Comparison of ENCODE assay signal across 16 cellular contexts in genomic region chr15:77625376-77625775, GRCh38. TPM values are rescaled to one million over a fixed set of nuclear protein-coding genes. Genes with fewer than 3 reads are reported as not detected.
A peak's percentile ranks its signal among the peaks of the same experiment; 100 is the strongest.
DNase-seq lines count a peak whose midpoint lies in the region; ATAC-seq, FAIRE-seq and TF ChIP-seq lines count a peak whose summit lies in the region.
"Had no signal": no experiment of that assay in that cellular context is flagged by ENCODE, and none has a peak within 500 bp of the region (broad histone marks: within the 10 kb centered on the region; RNA-seq: fewer than 3 reads in every experiment).

No MANE protein-coding gene starts in this region.

- H3K27ac ChIP-seq in HepG2 (ENCODE audit: extremely low read length, insufficient read depth, low read length): no peak overlapping the region
- no peak overlapping the region for H3K27ac ChIP-seq in right lobe of liver
- no peak overlapping the region for H3K27ac ChIP-seq in HEK293 (ENCODE audit: extremely low read depth, low read depth, low read length)
- H3K27ac ChIP-seq: A549 had no signal

- H3K4me1 ChIP-seq in HepG2 (ENCODE audit: insufficient read depth, low read length) (peaks cover 30% of the 10 kb centered on the region), right lobe of liver (no peaks in the 10 kb centered on the region), HEK293 (ENCODE audit: control insufficient read depth, insufficient read depth, low read length) (peaks cover 11% of the 10 kb centered on the region)

- CTCF ChIA-PET in HepG2 (lab: Yijun Ruan, JAX; ENCODE audit: low intra/inter-chr PET ratio, low total read pairs) (no interaction called here), HEK293 (lab: Yijun Ruan, JAX) (interaction anchor here (0.6 to 7.7 kb wide), 7 partner anchors 8 to 549 kb away, joined by 3 to 77 read pairs (median 5); partner anchors contain the start of gene LINGO1)

- H4K20me1 ChIP-seq in HepG2 (ENCODE audit: insufficient read depth, low read length): no peaks in the 10 kb centered on the region

- intact Hi-C loops in HepG2 (cut with micrococcal nuclease; ENCODE audit: unreplicated experiment): no loop called here
- intact Hi-C loops in right lobe of liver (cut with DNase I): no loop called here

- H3K4me3 Mint-ChIP-seq in brain: no peak overlapping the region
- H3K4me3 Mint-ChIP-seq: CD8-positive, alpha-beta memory T cell had no signal

- no peak overlapping the region for H3K9ac ChIP-seq in HepG2 (ENCODE audit: insufficient read depth, low read depth, low read length)

- no peaks in the 10 kb centered on the region for H3K36me3 ChIP-seq in HepG2 (replicated peaks in 1 of 2; ENCODE audit: control insufficient read depth in 1 of 2, insufficient read depth in 2 of 2, low read length in 2 of 2)
- no peaks in the 10 kb centered on the region for H3K36me3 ChIP-seq in right lobe of liver
- H3K36me3 ChIP-seq in HEK293 (ENCODE audit: control insufficient read depth in 2 of 2, insufficient read depth in 1 of 2, low read length in 2 of 2): no peaks in the 10 kb centered on the region

- no peaks in the 10 kb centered on the region for H3K79me2 ChIP-seq in HepG2 (ENCODE audit: insufficient read depth, low read length)

- no peak overlapping the region for H2AFZ ChIP-seq in HepG2 (ENCODE audit: low read length)

- no peak for TF ChIP-seq RAD21 in HepG2 (CRISPR knock-in tag; IDR thresholded peaks at IDR 0.05)

- no peak for DNase-seq in HepG2 (ENCODE audit: low spot score)
- no peak for DNase-seq in right lobe of liver
- DNase-seq in D721Med (ENCODE audit: insufficient read length, low spot score): no peak
- DNase-seq: Caco-2; CD8-positive, alpha-beta memory T cell; DMS79; GOT3; HCEC 1CT; IMR-90; KG1 had no signal

- H3K4me2 ChIP-seq in HepG2 (ENCODE audit: low read depth, low read length): no peak overlapping the region
- H3K4me2 ChIP-seq: A549 had no signal

- H3K9me3 Mint-ChIP-seq in brain: peaks cover 0 to 5% (median 0%) of the 10 kb centered on the region in 5 experiments
- H3K9me3 Mint-ChIP-seq: CD8-positive, alpha-beta memory T cell had no signal

- POLR2A ChIA-PET in HepG2 (lab: Yijun Ruan, JAX) (no interaction called here), HEK293 (lab: Yijun Ruan, JAX) (no interaction called here)

- peaks cover 91% of the 10 kb centered on the region for H3K4me1 Mint-ChIP-seq in brain
- H3K4me1 Mint-ChIP-seq: CD8-positive, alpha-beta memory T cell had no signal

- TF ChIP-seq EP300 in HepG2 (IDR thresholded peaks at IDR 0.05; ENCODE audit: low read depth in 2 of 2, low read length in 2 of 2) (no peak), HepG2 (CRISPR knock-in tag; IDR thresholded peaks at IDR 0.05; ENCODE audit: borderline replicate concordance) (no peak)

- TF ChIP-seq CTCF in HepG2 (CRISPR knock-in tag; IDR thresholded peaks at IDR 0.05): no peak
- no peak for TF ChIP-seq CTCF in right lobe of liver (IDR thresholded peaks at IDR 0.05)
- TF ChIP-seq CTCF in HEK293 (tag by site-specific recombination; IDR thresholded peaks at IDR 0.05): no peak
- no peak for TF ChIP-seq CTCF in brain (conservative IDR thresholded peaks at IDR 0.05)
- no peak for TF ChIP-seq CTCF in D721Med (IDR thresholded peaks at IDR 0.05; ENCODE audit: insufficient read depth, missing control alignments)

- BruUV-seq in HepG2 (replicated peaks; lab: Mats Ljungman, UMichigan): no TSS peak

- TF ChIP-seq POLR2A in HepG2 (IDR thresholded peaks at IDR 0.05; ENCODE audit: insufficient read depth in 1 of 2, low read depth in 2 of 2, low read length in 2 of 2) (no peak), right lobe of liver (IDR thresholded peaks at IDR 0.05) (no peak)

- 0% methylated on average over 1 of the region's 3 CpGs for WGBS in HepG2 (ENCODE audit: low lambda C conversion rate)
- 80% methylated on average over 3 of the region's 3 CpGs for WGBS in right lobe of liver (ENCODE audit: insufficient coverage, low coverage, low lambda C conversion rate, missing lambda C conversion rate)

- H3K27ac Mint-ChIP-seq in brain: peak overlapping the region in 3 of 5 experiments; percentile 46 to 84 (median 75)
- H3K27ac Mint-ChIP-seq: CD8-positive, alpha-beta memory T cell had no signal

- in situ Hi-C loops in HepG2 (cut with HindIII; ENCODE audit: extremely low pct_ligation_motif_present, low pct_unique_long_range_greater_than_20kb): loop anchor here (25.0 kb wide), 1 partner anchor 187 kb away; no protein-coding TSS in a partner anchor

- H3K9me3 ChIP-seq in HepG2 (ENCODE audit: low read length) (no peaks in the 10 kb centered on the region), right lobe of liver (no peaks in the 10 kb centered on the region), HEK293 (ENCODE audit: control insufficient read depth, insufficient read depth, low read depth, low read length) (no peaks in the 10 kb centered on the region)
- H3K9me3 ChIP-seq: A549, Caco-2 had no signal

- no peak for ATAC-seq in HepG2
- ATAC-seq in right lobe of liver: no peak
- no peak for ATAC-seq in HG03439 (IDR thresholded peaks at IDR 0.05; ENCODE audit: unreplicated experiment)
- ATAC-seq: A549, GM12878 had no signal

- H3K4me3 ChIP-seq in HepG2 (replicated peaks in 1 of 3; ENCODE audit: insufficient read depth in 1 of 3, low read depth in 2 of 3, low read length in 3 of 3) (no peak overlapping the region), right lobe of liver (no peak overlapping the region), HEK293 (ENCODE audit: low read depth, low read length) (no peak overlapping the region)
- H3K4me3 ChIP-seq: A549, GM12878 had no signal

- FAIRE-seq in HepG2 (lab: Jason Lieb, UNC): no peak
- no peak for FAIRE-seq in D721Med (lab: Jason Lieb, UNC)
- FAIRE-seq: A549, GM12878 had no signal

- H3K27me3 Mint-ChIP-seq in brain: peaks cover 7% of the 10 kb centered on the region

- H3K27me3 ChIP-seq in HepG2 (ENCODE audit: control insufficient read depth in 1 of 2, insufficient read depth in 2 of 2, low read length in 2 of 2): peaks cover 5 to 6% of the 10 kb centered on the region in 2 experiments; a peak in 4 of 5 replicates
- no peaks in the 10 kb centered on the region for H3K27me3 ChIP-seq in right lobe of liver

- H3K36me3 Mint-ChIP-seq in brain: no peaks in the 10 kb centered on the region
- H3K36me3 Mint-ChIP-seq: CD8-positive, alpha-beta memory T cell had no signal

TF ChIP-seq in HepG2, 621 proteins besides CTCF, POLR2A, EP300 and RAD21 (continues in another document):
- TF ChIP-seq ZNF629 (CRISPR knock-in tag; conservative IDR thresholded peaks at IDR 0.05): peak; percentile 31; the same call in 1 of the 2 replicates

TF ChIP-seq in HEK293, 187 proteins besides CTCF, POLR2A, EP300 and RAD21:
- no peak for TF ChIP-seq ZBTB21 (tag by site-specific recombination; IDR thresholded peaks at IDR 0.05)
- TF ChIP-seq ZNF19 (tag by site-specific recombination; IDR thresholded peaks at IDR 0.05; ENCODE audit: low read depth): no peak
- peak; percentile 51; the same call in 1 of the 2 replicates for TF ChIP-seq SCRT2 (tag by site-specific recombination; IDR thresholded peaks at IDR 0.05)
- no peak for TF ChIP-seq ZNF266 (tag by site-specific recombination; IDR thresholded peaks at IDR 0.05; ENCODE audit: low read depth)
- peak; percentile 42; the same call in 1 of the 2 replicates for TF ChIP-seq ZIC2 (tag by site-specific recombination; IDR thresholded peaks at IDR 0.05)

RNA-seq across cellular contexts. Expression of gene LINGO1, which starts 7.3 kb away (rescaled TPM):
- total RNA-seq in HepG2 (2016; rRNA removed; fragmentation: Illumina TruSeq; extraction: Trizol): not detected in 2 replicates
- not detected in 2 replicates for total RNA-seq in HepG2 (2016; cell fraction: cytosol; rRNA removed; fragmentation: Illumina TruSeq; extraction: Trizol; ENCODE audit: low read depth)
- total RNA-seq in HepG2 (2016; cell fraction: insoluble cytoplasmic fraction; rRNA removed; fragmentation: Illumina TruSeq; extraction: Trizol): 0.06 TPM in 1 of 2 replicates, not detected in the other
- 0.14 TPM in 1 of 2 replicates, not detected in the other for total RNA-seq in HepG2 (2016; cell fraction: membrane; rRNA removed; fragmentation: Illumina TruSeq; extraction: Trizol)
- total RNA-seq in HepG2 (2016; cell fraction: nucleus; rRNA removed; fragmentation: Illumina TruSeq; extraction: Trizol): not detected in 2 replicates
- polyA plus RNA-seq in HepG2 (2011; rRNA removed): 0.07 and 0.08 TPM in 2 replicates
- 0.07 and 0.14 TPM in 2 replicates for polyA plus RNA-seq in HepG2 (2011; cell fraction: cytosol; rRNA removed)
- 0.05 TPM in 1 of 2 replicates, not detected in the other for polyA plus RNA-seq in HepG2 (2011; cell fraction: nucleus; rRNA removed)
- not detected in 2 replicates for polyA plus RNA-seq in HepG2 (2012)
- 0.05 TPM in 1 of 2 replicates, not detected in the other for polyA plus RNA-seq in HepG2 (2016; cell fraction: cytosol; fragmentation: Illumina TruSeq; extraction: Trizol; ENCODE audit: low read depth)
- 0.10 TPM in 1 of 2 replicates, not detected in the other for polyA plus RNA-seq in HepG2 (2016; cell fraction: insoluble cytoplasmic fraction; fragmentation: Illumina TruSeq; extraction: Trizol; ENCODE audit: low read depth)
- 0.16 TPM in 2 replicates for polyA plus RNA-seq in HepG2 (2016; cell fraction: membrane; fragmentation: Illumina TruSeq; extraction: Trizol; ENCODE audit: low read depth)
- polyA plus RNA-seq in HepG2 (2016; cell fraction: nucleus; fragmentation: Illumina TruSeq; extraction: Trizol; ENCODE audit: insufficient read depth, low read depth): not detected in 2 replicates
- polyA minus RNA-seq in HepG2 (2011; rRNA and poly(A)+ RNA removed; ENCODE audit: low replicate concordance): 1.4 TPM in 1 of 2 replicates, not detected in the other
- not detected in 2 replicates for polyA minus RNA-seq in HepG2 (2011; cell fraction: cytosol; rRNA and poly(A)+ RNA removed)
- polyA minus RNA-seq in HepG2 (2011; cell fraction: nucleus; rRNA and poly(A)+ RNA removed): not detected in 2 replicates
- 1 to 10 TPM in 1 of 6 experiments, under 1 TPM in 5; 0.31 to 1.2 (median 0.39) TPM for total RNA-seq in right lobe of liver
- polyA plus RNA-seq in brain (ENCODE audit: insufficient read depth, low read depth, low replicate concordance): 40.6 TPM
- total RNA-seq: CD8-positive, alpha-beta memory T cell; GM12878; IMR-90 had no signal
- polyA plus RNA-seq: BJ; CD8-positive, alpha-beta memory T cell had no signal

Comparison
In these comparisons a context has a peak if more than half of its experiments do, and no peak if none do; other contexts are left out.
1. Of the 63 proteins assayed by ChIP-seq in both HepG2 and HEK293: peak only in HepG2: ZNF629; only in HEK293: none; in both: none; in neither: 62.